Comparison of ENCODE assay signal across 10 cellular contexts in genomic region chr5:157046041-157046440, GRCh38. TPM values are rescaled to one million over a fixed set of nuclear protein-coding genes. Genes with fewer than 3 reads are reported as not detected.
DNase-seq lines count a peak whose midpoint lies in the region; ATAC-seq lines count a peak whose summit lies in the region.
"Had no signal": no experiment of that assay in that cellular context is flagged by ENCODE, and none has a peak within 500 bp of the region (broad histone marks: within the 10 kb centered on the region; RNA-seq: fewer than 3 reads in every experiment).

No MANE protein-coding gene starts in this region.

- H3K36me3 ChIP-seq in adipocyte (ENCODE audit: control insufficient read depth, insufficient read depth, low read length, severe bottlenecking): no peaks in the 10 kb centered on the region
- H3K36me3 ChIP-seq in mesodermal cell (ENCODE audit: control insufficient read depth, insufficient read depth, low read length): no peaks in the 10 kb centered on the region

- ATAC-seq in GM18868 (IDR thresholded peaks at IDR 0.05; ENCODE audit: unreplicated experiment): peak; percentile 32
- ATAC-seq in HG02852 (IDR thresholded peaks at IDR 0.05; ENCODE audit: unreplicated experiment): no peak

- 88 to 92% methylated on average over 3 of the region's 3 CpGs for WGBS in mesodermal cell (ENCODE audit: insufficient coverage in 2 of 2), 2 experiments

- H3K9me3 ChIP-seq in adipocyte (ENCODE audit: control insufficient read depth, low read length) (no peaks in the 10 kb centered on the region), mesodermal cell (ENCODE audit: control insufficient read depth, low read length) (no peaks in the 10 kb centered on the region)

- no peak overlapping the region for H3K9ac ChIP-seq in adipocyte (ENCODE audit: low read length)

- H3K27me3 ChIP-seq in adipocyte (replicated peaks; ENCODE audit: control insufficient read depth, insufficient read depth, low read length): no peaks in the 10 kb centered on the region

- peak overlapping the region; percentile 57 for H3K27ac ChIP-seq in mesodermal cell (ENCODE audit: low read depth, low read length, severe bottlenecking)
- H3K27ac ChIP-seq: SK-N-MC had no signal

- H3K4me1 ChIP-seq in adipocyte (ENCODE audit: control insufficient read depth, insufficient read depth, low read length): peaks cover 17% of the 10 kb centered on the region
- H3K4me1 ChIP-seq in mesodermal cell (ENCODE audit: control insufficient read depth, insufficient read depth, low read length, poor library complexity, severe bottlenecking): peaks cover 23% of the 10 kb centered on the region

- H3K4me3 ChIP-seq in adipocyte (ENCODE audit: low read length) (no peak overlapping the region), mesodermal cell (ENCODE audit: extremely low read depth, insufficient read depth, low read length, poor library complexity, severe bottlenecking) (no peak overlapping the region)
- H3K4me3 ChIP-seq: SK-N-MC had no signal

- DNase-seq in COLO668 (lab: John Stamatoyannopoulos, UW; ENCODE audit: unreplicated experiment) (peak; percentile 4), adipocyte (ENCODE audit: low read depth) (peak; percentile 29), KG1 (lab: John Stamatoyannopoulos, UW) (no peak), AG08395 (ENCODE audit: low spot score) (no peak), NCI-H748 (lab: John Stamatoyannopoulos, UW; ENCODE audit: unreplicated experiment) (no peak)
- DNase-seq: GDM1 had no signal

RNA-seq across cellular contexts. Expression of gene HAVCR1, which starts 12.9 kb away (rescaled TPM):
- not detected for polyA plus RNA-seq in mesodermal cell (2013, experiment 1 of 2)
- 0.15 TPM for polyA plus RNA-seq in mesodermal cell (2013, experiment 2 of 2)

Comparison
In these comparisons a context has a peak if more than half of its experiments do, and no peak if none do; other contexts are left out.
1. DNase-seq: peak in COLO668 (single experiment) and adipocyte (single experiment); none in KG1 (single experiment), AG08395 (single experiment) and NCI-H748 (single experiment).